Comparison of ENCODE assay signal across 11 cellular contexts in genomic region chr11:123188508-123189165, GRCh38. TPM values are rescaled to one million over a fixed set of nuclear protein-coding genes. Genes with fewer than 3 reads are reported as not detected.
DNase-seq lines count a peak whose midpoint lies in the region; ATAC-seq lines count a peak whose summit lies in the region.
"Had no signal": no experiment of that assay in that cellular context is flagged by ENCODE, and none has a peak within 500 bp of the region (broad histone marks: within the 10 kb centered on the region; RNA-seq: fewer than 3 reads in every experiment).

No MANE protein-coding gene starts in this region.

- H3K4me3 ChIP-seq in HUES48 (ENCODE audit: low read depth, low read length): no peak overlapping the region
- H3K4me3 ChIP-seq in iPS-20b (ENCODE audit: low read length): peak overlapping the region; percentile 29; the same call in 1 of the 2 replicates
- H3K4me3 ChIP-seq: heart left ventricle had no signal

- H3K4me1 ChIP-seq in HUES48 (ENCODE audit: control insufficient read depth, insufficient read depth, low read length) (peaks cover 40% of the 10 kb centered on the region), iPS-20b (ENCODE audit: insufficient read depth, low read length) (peaks cover 37% of the 10 kb centered on the region)

- H3K36me3 ChIP-seq in HUES48 (ENCODE audit: control insufficient read depth, insufficient read depth, low read length) (no peaks in the 10 kb centered on the region), iPS-20b (ENCODE audit: insufficient read depth, low read depth, low read length) (peaks cover 7% of the 10 kb centered on the region; the same call in 1 of the 2 replicates)
- H3K36me3 ChIP-seq: heart left ventricle had no signal

- H3K27ac ChIP-seq in HUES48 (ENCODE audit: low read depth, low read length) (peak overlapping the region; percentile 90), iPS-20b (ENCODE audit: low read length) (peak overlapping the region; percentile 30)
- H3K27ac ChIP-seq: KMS-11 had no signal

- ATAC-seq in GM18858 (IDR thresholded peaks at IDR 0.05; ENCODE audit: unreplicated experiment): no peak
- ATAC-seq: activated CD4-positive, CD25-positive, alpha-beta regulatory T cell treated with anti-CD3 and anti-CD28 coated beads, Interleukin-2, amount 50 U/mL, for 24 hours had no signal

- H3K9me3 ChIP-seq in HUES48 (ENCODE audit: control insufficient read depth, insufficient read depth, low read length): no peaks in the 10 kb centered on the region
- H3K9me3 ChIP-seq in iPS-20b (ENCODE audit: insufficient read depth, low read depth, low read length): no peaks in the 10 kb centered on the region
- H3K9me3 ChIP-seq: heart left ventricle had no signal

- peak overlapping the region; percentile 15; the same call in 1 of the 2 replicates for H3K9ac ChIP-seq in HUES48 (ENCODE audit: low read depth, low read length)
- peak overlapping the region; percentile 61; the same call in 1 of the 2 replicates for H3K9ac ChIP-seq in iPS-20b (ENCODE audit: low read depth, low read length)
- H3K9ac ChIP-seq: KMS-11 had no signal

- DNase-seq in cerebellar cortex (ENCODE audit: low spot score) (peak; percentile 55), superior temporal gyrus (ENCODE audit: extremely low spot score) (peak; percentile 77), SK-N-DZ (ENCODE audit: low spot score) (no peak), mucosa of gallbladder (ENCODE audit: low spot score) (no peak)
- no peak for DNase-seq in activated naive CD4-positive, alpha-beta T cell treated with Interleukin-2 at 50 U/mL for 16 hours
- DNase-seq: heart left ventricle had no signal

- H3K27me3 ChIP-seq in HUES48 (ENCODE audit: control insufficient read depth, insufficient read depth, low read length) (0 out of 2 replicates have a peak, but pooled peaks cover 6% of the 10 kb centered on the region), iPS-20b (ENCODE audit: insufficient read depth, low read length) (peaks cover 6% of the 10 kb centered on the region; the same call in 1 of the 2 replicates)

RNA-seq across cellular contexts. Expression of gene CLMP, which starts 6.4 kb away (rescaled TPM):
- polyA plus RNA-seq in SK-N-DZ (2014; cell fraction: cytosol; rRNA removed): 4.5 and 4.6 TPM in 2 replicates
- 1.3 and 3.8 TPM in 2 replicates for polyA plus RNA-seq in SK-N-DZ (2014; cell fraction: nucleus; rRNA removed)
- 53.9 TPM for total RNA-seq in mucosa of gallbladder

Comparison
In these comparisons a context has a peak if more than half of its experiments do, and no peak if none do; other contexts are left out.
1. DNase-seq: peak in cerebellar cortex (single experiment) and superior temporal gyrus (single experiment); none in activated naive CD4-positive, alpha-beta T cell treated with Interleukin-2 at 50 U/mL for 16 hours (single experiment), SK-N-DZ (single experiment) and mucosa of gallbladder (single experiment).